Comparison of ENCODE assay signal across 25 cellular contexts in genomic region chr10:116212756-116213155, GRCh38.
"Had no signal": no experiment of that assay in that cellular context is flagged by ENCODE, and none has a peak within 500 bp of the region (broad histone marks: within the 10 kb centered on the region; RNA-seq: fewer than 3 reads in every experiment).

No MANE protein-coding gene starts in this region.

- H3K27me3 Mint-ChIP-seq: activated naive CD4-positive, alpha-beta T cell treated with anti-CD3 and anti-CD28 coated beads, Interleukin-2, amount 50 U/mL, for 24 hours; activated T-cell treated with anti-CD3 and anti-CD28 coated beads, Interleukin-2, amount 50 U/mL, for 24 hours; central memory CD8-positive, alpha-beta T cell had no signal

- H3K27me3 ChIP-seq: adrenal gland, SJSA1 had no signal

- H3K4me3 ChIP-seq: adrenal gland, K562, SJSA1 had no signal

- DNase-seq: activated CD4-positive, alpha-beta T cell treated with anti-CD3 and anti-CD28 coated beads, Interleukin-2, amount 10 ng/mL, durations not matched to agents 7 days and 5 days; activated CD4-positive, alpha-beta T cell treated with anti-CD3 and anti-CD28 coated beads, Interleukin-2, amount 50 U/mL, for 48 hours; activated CD8-positive, alpha-beta T cell treated with anti-CD3 and anti-CD28 coated beads, Interleukin-2, amount 10 ng/mL, durations not matched to agents 7 days and 5 days; activated gamma-delta T cell; activated naive CD4-positive, alpha-beta T cell treated with Interleukin-2 at 50 U/mL for 16 hours; activated T-cell treated with anti-CD3 and anti-CD28 coated beads, Interleukin-2, amount 50 U/mL, for 24 hours; adrenal gland; anterior cingulate cortex; NCI-H1048; NCI-H1105 treated with DMSO at 0.1 percent for 48 hours; NCI-H1436; NCI-H1694 treated with DMSO at 0.1 percent for 48 hours; NCI-H2029; NCI-H345; NCI-H524 treated with DMSO at 0.1 percent for 48 hours; SHP77; SK-N-SH had no signal

- H3K4me1 Mint-ChIP-seq: activated CD4-positive, alpha-beta T cell treated with anti-CD3 and anti-CD28 coated beads, Interleukin-2, amount 10 ng/mL, durations not matched to agents 7 days and 5 days; activated naive CD4-positive, alpha-beta T cell treated with anti-CD3 and anti-CD28 coated beads, Interleukin-2, amount 50 U/mL, for 24 hours; central memory CD8-positive, alpha-beta T cell had no signal

- H3K27ac ChIP-seq: adrenal gland had no signal

- H3K36me3 Mint-ChIP-seq: activated naive CD4-positive, alpha-beta T cell treated with anti-CD3 and anti-CD28 coated beads, Interleukin-2, amount 50 U/mL, for 24 hours; brain had no signal

- H3K36me3 ChIP-seq: adrenal gland, SJSA1 had no signal

- H3K27ac Mint-ChIP-seq: activated CD4-positive, alpha-beta T cell treated with anti-CD3 and anti-CD28 coated beads, Interleukin-2, amount 10 ng/mL, durations not matched to agents 7 days and 5 days; activated CD8-positive, alpha-beta T cell treated with anti-CD3 and anti-CD28 coated beads, Interleukin-2, amount 10 ng/mL, durations not matched to agents 7 days and 5 days; activated naive CD4-positive, alpha-beta T cell treated with anti-CD3 and anti-CD28 coated beads, Interleukin-2, amount 50 U/mL, for 24 hours; activated T-cell treated with anti-CD3 and anti-CD28 coated beads, Interleukin-2, amount 50 U/mL, for 24 hours; activated T-helper 2 cell treated with anti-CD3 and anti-CD28 coated beads, Interferon-gamma antibody, Interleukin-2, Interleukin-4, amounts not matched to agents 10 μg/mL and 5 μg/mL and 100 μg/mL, durations not matched to agents 14 hours and 24 hours and 36 hours; brain; T-helper 1 cell treated with Interleukin-12 subunit alpha and Interleukin-12 subunit beta and Interleukin-4 antibody, amounts not matched to agents 30 μg/mL and 1 μg/mL, for 36 hours; T-helper 2 cell treated with Interferon-gamma antibody and Interleukin-4, amounts not matched to agents 5 μg/mL and 100 μg/mL, for 36 hours had no signal

- H3K4me3 Mint-ChIP-seq: activated CD4-positive, alpha-beta T cell treated with anti-CD3 and anti-CD28 coated beads, Interleukin-2, amount 10 ng/mL, durations not matched to agents 7 days and 5 days; activated CD8-positive, alpha-beta T cell treated with anti-CD3 and anti-CD28 coated beads, Interleukin-2, amount 10 ng/mL, durations not matched to agents 7 days and 5 days; activated naive CD4-positive, alpha-beta T cell treated with anti-CD3 and anti-CD28 coated beads, Interleukin-2, amount 50 U/mL, for 24 hours; activated T-cell treated with anti-CD3 and anti-CD28 coated beads, Interleukin-2, amount 50 U/mL, for 24 hours; brain; central memory CD8-positive, alpha-beta T cell; T-helper 1 cell treated with Interleukin-12 subunit alpha and Interleukin-12 subunit beta and Interleukin-4 antibody, amounts not matched to agents 30 μg/mL and 1 μg/mL, for 36 hours; T-helper 2 cell treated with Interferon-gamma antibody and Interleukin-4, amounts not matched to agents 5 μg/mL and 100 μg/mL, for 36 hours had no signal

- H3K4me1 ChIP-seq: adrenal gland had no signal

- H3K9me3 ChIP-seq: adrenal gland, SJSA1, SK-N-SH had no signal

- H3K9me3 Mint-ChIP-seq: activated CD4-positive, alpha-beta T cell treated with anti-CD3 and anti-CD28 coated beads, Interleukin-2, amount 10 ng/mL, durations not matched to agents 7 days and 5 days; activated naive CD4-positive, alpha-beta T cell treated with anti-CD3 and anti-CD28 coated beads, Interleukin-2, amount 50 U/mL, for 24 hours; activated T-cell treated with anti-CD3 and anti-CD28 coated beads, Interleukin-2, amount 50 U/mL, for 24 hours; activated T-helper 2 cell treated with anti-CD3 and anti-CD28 coated beads, Interferon-gamma antibody, Interleukin-2, Interleukin-4, amounts not matched to agents 10 μg/mL and 5 μg/mL and 100 μg/mL, durations not matched to agents 14 hours and 24 hours and 36 hours; central memory CD8-positive, alpha-beta T cell; T-helper 1 cell treated with Interleukin-12 subunit alpha and Interleukin-12 subunit beta and Interleukin-4 antibody, amounts not matched to agents 30 μg/mL and 1 μg/mL, for 36 hours; T-helper 2 cell treated with Interferon-gamma antibody and Interleukin-4, amounts not matched to agents 5 μg/mL and 100 μg/mL, for 36 hours had no signal
